ENCODE assay signal across 8 cellular contexts in genomic region chr3:139677341-139678155, GRCh38. TPM values are rescaled to one million over a fixed set of nuclear protein-coding genes. Genes with fewer than 3 reads are reported as not detected.
DNase-seq lines count a peak whose midpoint lies in the region; ATAC-seq and TF ChIP-seq lines count a peak whose summit lies in the region.

Gene NMNAT3, minus strand, starts transcription at chr3:139677972. Its CDS starts 50,248 bp downstream, at chr3:139627724.

- TF ChIP-seq EP300 in upper lobe of left lung (IDR thresholded peaks at IDR 0.05) = no peak

- H3K9me3 ChIP-seq in adrenal gland (replicated peaks in 1 of 3) (no peaks in the 10 kb centered on the region), right atrium auricular region (no peaks in the 10 kb centered on the region), prostate gland (no peaks in the 10 kb centered on the region), upper lobe of left lung (no peaks in the 10 kb centered on the region)

- peak; percentile 50 for DNase-seq in DMS153 (lab: John Stamatoyannopoulos, UW)
- DNase-seq in Kasumi-1 (lab: John Stamatoyannopoulos, UW) = peak; percentile 69 to 81
- DNase-seq in SKM-1 (lab: John Stamatoyannopoulos, UW; ENCODE audit: unreplicated experiment) = peak; percentile 60
- DNase-seq in adrenal gland = peak; percentile 79 to 91 (median 89)
- DNase-seq in right atrium auricular region (ENCODE audit: low spot score) = peak; percentile 83
- DNase-seq in prostate gland (ENCODE audit: low spot score) = peak; percentile 79
- peak; percentile 87 to 96 for DNase-seq in upper lobe of left lung

- H3K4me3 ChIP-seq in adrenal gland (peak within 1 kb of the TSS; percentile 51 to 83 (median 68)), right atrium auricular region (peak within 1 kb of the TSS; percentile 62 to 90), prostate gland (peak within 1 kb of the TSS; percentile 57 to 68), upper lobe of left lung (peak within 1 kb of the TSS; percentile 68 to 94 (median 92))

- TF ChIP-seq POLR2A in adrenal gland (IDR thresholded peaks at IDR 0.05) (peak in 1 of 2 donors; percentile 20), prostate gland (IDR thresholded peaks at IDR 0.05) (peak; percentile 30), upper lobe of left lung (IDR thresholded peaks at IDR 0.05) (peak in 1 of 4 donors; percentile 42)

- intact Hi-C loops in adrenal gland (cut with DNase I) = no loop called here
- intact Hi-C loops in prostate gland (cut with DNase I) = no loop called here

- H3K27ac ChIP-seq in adrenal gland (peak within 1 kb of the TSS in 3 of 5 donors; percentile 14 to 78 (median 67)), right atrium auricular region (peak within 1 kb of the TSS; percentile 83 to 87), prostate gland (peak within 1 kb of the TSS; percentile 55 to 79), upper lobe of left lung (peak within 1 kb of the TSS; percentile 59 to 80 (median 70))

- H3K27me3 ChIP-seq in adrenal gland = no peaks in the 10 kb centered on the region
- H3K27me3 ChIP-seq in right atrium auricular region = no peaks in the 10 kb centered on the region
- H3K27me3 ChIP-seq in prostate gland (replicated peaks; ENCODE audit: insufficient read depth) = no peaks in the 10 kb centered on the region
- no peaks in the 10 kb centered on the region for H3K27me3 ChIP-seq in upper lobe of left lung

- H3K36me3 ChIP-seq in adrenal gland (replicated peaks in 1 of 2) = no peaks in the 10 kb centered on the region
- no peaks in the 10 kb centered on the region for H3K36me3 ChIP-seq in right atrium auricular region
- no peaks in the 10 kb centered on the region for H3K36me3 ChIP-seq in prostate gland
- H3K36me3 ChIP-seq in upper lobe of left lung = no peaks in the 10 kb centered on the region

- TF ChIP-seq CTCF in adrenal gland (IDR thresholded peaks at IDR 0.05) (peak in 4 of 6 experiments; percentile 12 to 24 (median 19)), right atrium auricular region (IDR thresholded peaks at IDR 0.05) (peak in 1 of 2 donors; percentile 37), prostate gland (IDR thresholded peaks at IDR 0.05) (peak in 3 of 4 experiments; percentile 6 to 25 (median 16)), upper lobe of left lung (IDR thresholded peaks at IDR 0.05) (peak in 2 of 6 experiments; percentile 19 to 21)

- H3K4me1 ChIP-seq in adrenal gland (replicated peaks in 1 of 2) (peaks cover 0 to 14% of the 10 kb centered on the region in 2 donors), right atrium auricular region (peaks cover 0 to 16% of the 10 kb centered on the region in 2 donors), prostate gland (replicated peaks) (no peaks in the 10 kb centered on the region), upper lobe of left lung (peaks cover 6 to 10% (median 8%) of the 10 kb centered on the region in 4 donors)

- ATAC-seq in GM21723 (IDR thresholded peaks at IDR 0.05; ENCODE audit: unreplicated experiment) (peak; percentile 98), upper lobe of left lung (ENCODE audit: low FRiP score in 2 of 2) (peak; percentile 96 to 98)

- WGBS in adrenal gland, 4 donors = 1 to 3% (median 1%) methylated on average over 22 to 67 of the region's 67 CpGs
- under 1% methylated on average over 56 of the region's 67 CpGs for WGBS in prostate gland
- 2 to 4% methylated on average over 31 to 67 of the region's 67 CpGs for WGBS in upper lobe of left lung, 2 donors

RNA-seq across cellular contexts. Expression of gene NMNAT3, which starts in this region (rescaled TPM):
- total RNA-seq in adrenal gland (10 to 100 TPM in 2 of 8 donors, 1 to 10 TPM in 6; 4.2 to 12.4 (median 7.7) TPM), right atrium auricular region (10 to 100 TPM; 11.0 to 23.4 TPM), prostate gland (10 to 100 TPM; 11.9 to 15.6 TPM), upper lobe of left lung (1 to 10 TPM; 3.3 to 8.4 (median 5.5) TPM)
- 1 to 10 TPM; 5.6 to 8.7 (median 8.1) TPM for polyA plus RNA-seq in adrenal gland

Comparison
In these comparisons a context has a peak if more than half of its experiments do, and no peak if none do; other contexts are left out.
1. Peak in every context shown above with its lines: DNase-seq, ATAC-seq, H3K4me3 ChIP-seq and H3K27ac ChIP-seq.